In genomic region chr5:123223906-123224305, GRCh38 we compare ENCODE assay signal across 27 cellular contexts.
"Had no signal": no experiment of that assay in that cellular context is flagged by ENCODE, and none has a peak within 500 bp of the region (broad histone marks: within the 10 kb centered on the region; RNA-seq: fewer than 3 reads in every experiment).

No MANE protein-coding gene starts in this region.

- H3K9me3 Mint-ChIP-seq: activated naive CD8-positive, alpha-beta T cell treated with anti-CD3 and anti-CD28 coated beads, Interleukin-2, amount 50 U/mL, for 24 hours; activated T-helper 1 cell treated with anti-CD3 and anti-CD28 coated beads, Interleukin-12 subunit alpha, Interleukin-12 subunit beta, Interleukin-2, Interleukin-4 antibody, amounts not matched to agents 30 ng/mL and 10 ng/mL and 1 ng/mL, durations not matched to agents 14 hours and 24 hours and 36 hours; brain; T-helper 1 cell treated with Interleukin-12 subunit alpha and Interleukin-12 subunit beta and Interleukin-4 antibody, amounts not matched to agents 30 μg/mL and 1 μg/mL, for 36 hours had no signal

- H3K27ac ChIP-seq: Peyer's patch, RWPE1 had no signal

- H3K36me3 ChIP-seq: Peyer's patch had no signal

- H3K36me3 Mint-ChIP-seq: activated naive CD4-positive, alpha-beta T cell treated with anti-CD3 and anti-CD28 coated beads, Interleukin-2, amount 50 U/mL, for 72 hours; brain had no signal

- H3K9me3 ChIP-seq: Peyer's patch had no signal

- H3K4me1 Mint-ChIP-seq: activated naive CD8-positive, alpha-beta T cell treated with anti-CD3 and anti-CD28 coated beads, Interleukin-2, amount 50 U/mL, for 24 hours had no signal

- H3K4me3 Mint-ChIP-seq: activated CD8-positive, alpha-beta T cell treated with anti-CD3 and anti-CD28 coated beads, Interleukin-2, amount 10 ng/mL, durations not matched to agents 7 days and 5 days; activated naive CD8-positive, alpha-beta T cell treated with anti-CD3 and anti-CD28 coated beads, Interleukin-2, amount 50 U/mL, for 24 hours; activated T-helper 1 cell treated with anti-CD3 and anti-CD28 coated beads, Interleukin-12 subunit alpha, Interleukin-12 subunit beta, Interleukin-2, Interleukin-4 antibody, amounts not matched to agents 30 ng/mL and 10 ng/mL and 1 ng/mL, durations not matched to agents 14 hours and 24 hours and 36 hours; brain; T-helper 1 cell treated with Interleukin-12 subunit alpha and Interleukin-12 subunit beta and Interleukin-4 antibody, amounts not matched to agents 30 μg/mL and 1 μg/mL, for 36 hours had no signal

- H3K27me3 ChIP-seq: Peyer's patch had no signal

- FAIRE-seq: astrocyte had no signal

- ATAC-seq: activated CD4-positive, CD25-positive, alpha-beta regulatory T cell treated with anti-CD3 and anti-CD28 coated beads, Interleukin-2, amount 50 U/mL, for 24 hours; activated CD8-positive, alpha-beta T cell treated with anti-CD3 and anti-CD28 coated beads, Interleukin-2, amount 10 ng/mL, durations not matched to agents 7 days and 5 days; activated naive CD4-positive, alpha-beta T cell treated with anti-CD3 and anti-CD28 coated beads, Interleukin-2, amount 50 U/mL, for 72 hours; activated naive CD8-positive, alpha-beta T cell treated with anti-CD3 and anti-CD28 coated beads, Interleukin-2, amount 50 U/mL, for 24 hours had no signal

- H3K4me1 ChIP-seq: Peyer's patch had no signal

- H3K4me3 ChIP-seq: Peyer's patch had no signal

- H3K27ac Mint-ChIP-seq: activated CD8-positive, alpha-beta T cell treated with anti-CD3 and anti-CD28 coated beads, Interleukin-2, amount 10 ng/mL, durations not matched to agents 7 days and 5 days; activated naive CD4-positive, alpha-beta T cell treated with anti-CD3 and anti-CD28 coated beads, Interleukin-2, amount 50 U/mL, for 72 hours; activated naive CD8-positive, alpha-beta T cell treated with anti-CD3 and anti-CD28 coated beads, Interleukin-2, amount 50 U/mL, for 24 hours; activated T-helper 1 cell treated with anti-CD3 and anti-CD28 coated beads, Interleukin-12 subunit alpha, Interleukin-12 subunit beta, Interleukin-2, Interleukin-4 antibody, amounts not matched to agents 30 ng/mL and 10 ng/mL and 1 ng/mL, durations not matched to agents 14 hours and 24 hours and 36 hours; brain; T-helper 1 cell treated with Interleukin-12 subunit alpha and Interleukin-12 subunit beta and Interleukin-4 antibody, amounts not matched to agents 30 μg/mL and 1 μg/mL, for 36 hours had no signal

- DNase-seq: activated CD4-positive, alpha-beta T cell treated with anti-CD3 and anti-CD28 coated beads for 4 hours; activated CD4-positive, alpha-beta T cell treated with anti-CD3 and anti-CD28 coated beads, Interleukin-2, amount 50 U/mL, for 4 hours; activated CD8-positive, alpha-beta memory T cell treated with anti-CD3 and anti-CD28 coated beads, Interleukin-2, amount 50 U/mL, for 48 hours; activated CD8-positive, alpha-beta T cell treated with anti-CD3 and anti-CD28 coated beads, Interleukin-2, amount 10 ng/mL, durations not matched to agents 7 days and 5 days; activated effector memory CD4-positive, alpha-beta T cell treated with Interleukin-2 at 50 U/mL for 16 hours; activated naive CD4-positive, alpha-beta T cell; activated naive CD8-positive, alpha-beta T cell treated with anti-CD3 and anti-CD28 coated beads, Interleukin-2, amount 50 U/mL, for 24 hours; activated T-cell treated with anti-CD3 and anti-CD28 coated beads, Interleukin-2, amount 50 U/mL, for 1 hour; amniotic stem cell; KG1; MV-4-11; NCI-H1092 treated with DMSO at 0.1 percent for 48 hours; NCI-H1417 treated with DMSO at 0.1 percent for 48 hours; NCI-H1694 treated with DMSO at 0.1 percent for 48 hours; NCI-H2029 treated with DMSO at 0.1 percent for 48 hours; NCI-H345; NCI-H510A treated with DMSO at 0.1 percent for 48 hours; NCI-H69; Peyer's patch; SHP77 had no signal
